Comparison of ENCODE assay signal across 8 cellular contexts in genomic region chr3:143084856-143085731, GRCh38. TPM values are rescaled to one million over a fixed set of nuclear protein-coding genes. Genes with fewer than 3 reads are reported as not detected.
DNase-seq lines count a peak whose midpoint lies in the region; ATAC-seq and TF ChIP-seq lines count a peak whose summit lies in the region.

No MANE protein-coding gene starts in this region.

- peak overlapping the region; percentile 4 for H3K4me3 Mint-ChIP-seq in stimulated activated effector memory CD8-positive, alpha-beta T cell treated with anti-CD3 and anti-CD28 coated beads, Interleukin-12 subunit alpha, Interleukin-12 subunit beta, amount 100 ng/mL, for 72 hours
- no peak overlapping the region for H3K4me3 Mint-ChIP-seq in CD8-positive, alpha-beta T cell

- WGBS in mammary epithelial cell (ENCODE audit: low coverage, missing lambda C conversion rate), result 92% methylated on average over 13 of the region's 17 CpGs

- peaks cover 28% of the 10 kb centered on the region for H3K4me1 Mint-ChIP-seq in stimulated activated effector memory CD8-positive, alpha-beta T cell treated with anti-CD3 and anti-CD28 coated beads, Interleukin-12 subunit alpha, Interleukin-12 subunit beta, amount 100 ng/mL, for 72 hours
- H3K4me1 Mint-ChIP-seq in CD8-positive, alpha-beta T cell (ENCODE audit: low read depth), result no peaks in the 10 kb centered on the region

- H3K27me3 Mint-ChIP-seq in CD8-positive, alpha-beta T cell (ENCODE audit: low read depth), result peaks cover 3% of the 10 kb centered on the region

- DNase-seq in mammary epithelial cell (peak; percentile 34), NCI-H1105 (lab: John Stamatoyannopoulos, UW) (no peak)
- no peak for DNase-seq in stimulated activated effector memory CD8-positive, alpha-beta T cell treated with anti-CD3 and anti-CD28 coated beads, Interleukin-12 subunit alpha, Interleukin-12 subunit beta, amount 100 ng/mL, for 72 hours (ENCODE audit: low spot score in 2 of 2)
- DNase-seq in CD8-positive, alpha-beta T cell, result no peak

- H3K4me2 ChIP-seq in BLaER1 (peak overlapping the region; percentile 22; the same call in 1 of the 2 replicates), mammary epithelial cell (ENCODE audit: insufficient read depth, low read depth, low read length) (no peak overlapping the region)

- H4K20me1 ChIP-seq in BLaER1 (no peaks in the 10 kb centered on the region), mammary epithelial cell (ENCODE audit: insufficient read depth, low read length) (no peaks in the 10 kb centered on the region)

- ATAC-seq in GM19463 (IDR thresholded peaks at IDR 0.05; ENCODE audit: unreplicated experiment) (peak; percentile 32), HG03575 (IDR thresholded peaks at IDR 0.05; ENCODE audit: extremely low read depth, insufficient number of reproducible peaks, low FRiP score, unreplicated experiment) (peak; percentile 39), GM21528 (IDR thresholded peaks at IDR 0.05; ENCODE audit: low FRiP score, unreplicated experiment) (no peak)
- ATAC-seq in stimulated activated effector memory CD8-positive, alpha-beta T cell treated with anti-CD3 and anti-CD28 coated beads, Interleukin-12 subunit alpha, Interleukin-12 subunit beta, amount 100 ng/mL, for 72 hours, result peak; percentile 19
- no peak for ATAC-seq in CD8-positive, alpha-beta T cell

- in situ Hi-C loops in mammary epithelial cell (cut with MboI; ENCODE audit: low sequenced_read_pairs in 2 of 2), result no loop called here

- dilution Hi-C loops in mammary epithelial cell (cut with HindIII; ENCODE audit: low sequenced_read_pairs), result no loop called here

- H3K9me3 ChIP-seq in BLaER1 (peaks cover 20% of the 10 kb centered on the region), mammary epithelial cell (replicated peaks; ENCODE audit: insufficient read depth, low read length) (no peaks in the 10 kb centered on the region)
- no peaks in the 10 kb centered on the region for H3K9me3 ChIP-seq in CD8-positive, alpha-beta T cell (ENCODE audit: low read length)

- H3K27ac ChIP-seq in BLaER1 (no peak overlapping the region), mammary epithelial cell (ENCODE audit: insufficient read depth, low read depth, low read length) (no peak overlapping the region)
- no peak overlapping the region for H3K27ac ChIP-seq in CD8-positive, alpha-beta T cell (ENCODE audit: low read depth, low read length)

- no TSS peak for BruUV-seq in mammary epithelial cell (replicated peaks; lab: Mats Ljungman, UMichigan)

- no peak overlapping the region for H3K27ac Mint-ChIP-seq in stimulated activated effector memory CD8-positive, alpha-beta T cell treated with anti-CD3 and anti-CD28 coated beads, Interleukin-12 subunit alpha, Interleukin-12 subunit beta, amount 100 ng/mL, for 72 hours
- no peak overlapping the region for H3K27ac Mint-ChIP-seq in CD8-positive, alpha-beta T cell

- no peaks in the 10 kb centered on the region for H3K9me3 Mint-ChIP-seq in stimulated activated effector memory CD8-positive, alpha-beta T cell treated with anti-CD3 and anti-CD28 coated beads, Interleukin-12 subunit alpha, Interleukin-12 subunit beta, amount 100 ng/mL, for 72 hours
- H3K9me3 Mint-ChIP-seq in CD8-positive, alpha-beta T cell, result no peaks in the 10 kb centered on the region

- no peak for TF ChIP-seq CTCF in mammary epithelial cell (conservative IDR thresholded peaks at IDR 0.05 in 1 of 2, IDR thresholded peaks at IDR 0.05 in 1 of 2; ENCODE audit: extremely low read depth in 1 of 2, insufficient read depth in 1 of 2, low read depth in 1 of 2, low read length in 2 of 2)
- TF ChIP-seq CTCF in CD8-positive, alpha-beta T cell (IDR thresholded peaks at IDR 0.05), result no peak

- no peaks in the 10 kb centered on the region for H3K36me3 Mint-ChIP-seq in stimulated activated effector memory CD8-positive, alpha-beta T cell treated with anti-CD3 and anti-CD28 coated beads, Interleukin-12 subunit alpha, Interleukin-12 subunit beta, amount 100 ng/mL, for 72 hours
- no peaks in the 10 kb centered on the region for H3K36me3 Mint-ChIP-seq in CD8-positive, alpha-beta T cell

- H3K27me3 ChIP-seq in BLaER1, result no peaks in the 10 kb centered on the region
- H3K27me3 ChIP-seq in mammary epithelial cell (ENCODE audit: insufficient read depth, low read length), result no peaks in the 10 kb centered on the region
- no peaks in the 10 kb centered on the region for H3K27me3 ChIP-seq in CD8-positive, alpha-beta T cell (ENCODE audit: insufficient read depth, low read length)

- no peaks in the 10 kb centered on the region for H3K36me3 ChIP-seq in BLaER1
- no peaks in the 10 kb centered on the region for H3K36me3 ChIP-seq in mammary epithelial cell (ENCODE audit: insufficient read depth, low read length)
- H3K36me3 ChIP-seq in CD8-positive, alpha-beta T cell (ENCODE audit: insufficient read depth, low read length), result no peaks in the 10 kb centered on the region

- CTCF ChIA-PET in mammary epithelial cell (lab: Charles Lee; ENCODE audit: low non-redundant PET), result no interaction called here
- CTCF ChIA-PET in CD8-positive, alpha-beta T cell (lab: Charles Lee), result no interaction called here

- H2AFZ ChIP-seq in mammary epithelial cell (ENCODE audit: low read depth, low read length), result peak overlapping the region; percentile 53

- H3K79me2 ChIP-seq in mammary epithelial cell (ENCODE audit: insufficient read depth, low read length), result no peaks in the 10 kb centered on the region

- H3K9ac ChIP-seq in BLaER1 (no peak overlapping the region), mammary epithelial cell (ENCODE audit: insufficient read depth, low read length) (no peak overlapping the region)

- H3K4me1 ChIP-seq in BLaER1 (peaks cover 8% of the 10 kb centered on the region), mammary epithelial cell (ENCODE audit: insufficient read depth, low read length) (no peaks in the 10 kb centered on the region)
- no peaks in the 10 kb centered on the region for H3K4me1 ChIP-seq in CD8-positive, alpha-beta T cell (ENCODE audit: insufficient read depth, low read length)

- no peak overlapping the region for H3K4me3 ChIP-seq in BLaER1
- no peak overlapping the region for H3K4me3 ChIP-seq in mammary epithelial cell (replicated peaks in 1 of 3; ENCODE audit: insufficient read depth in 1 of 3, low read depth in 2 of 3, low read length in 3 of 3)
- no peak overlapping the region for H3K4me3 ChIP-seq in CD8-positive, alpha-beta T cell (ENCODE audit: low read depth, low read length)

- POLR2A ChIA-PET in CD8-positive, alpha-beta T cell (lab: Charles Lee), result interaction anchor here (0.6 kb wide), 1 partner anchor 84 kb away, joined by 3 read pairs; no protein-coding TSS in a partner anchor

- intact Hi-C loops in mammary epithelial cell (cut with micrococcal nuclease), result no loop called here
- intact Hi-C loops in CD8-positive, alpha-beta T cell (cut with DNase I, micrococcal nuclease), result no loop called here

RNA-seq across cellular contexts. Expression of gene CHST2, which starts 34.5 kb away (rescaled TPM):
- 10 to 100 TPM; 12.4 to 17.0 TPM for total RNA-seq in mammary epithelial cell
- 2.9 TPM for polyA plus RNA-seq in mammary epithelial cell
- 0.26 TPM for polyA minus RNA-seq in mammary epithelial cell
- 1 to 10 TPM; 2.5 to 2.7 TPM for total RNA-seq in CD8-positive, alpha-beta T cell

Comparison
In these comparisons a context has a peak if more than half of its experiments do, and no peak if none do; other contexts are left out.
1. ATAC-seq: peak in GM19463 (single experiment), HG03575 (single experiment) and stimulated activated effector memory CD8-positive, alpha-beta T cell treated with anti-CD3 and anti-CD28 coated beads, Interleukin-12 subunit alpha, Interleukin-12 subunit beta, amount 100 ng/mL, for 72 hours (single experiment); none in CD8-positive, alpha-beta T cell (single experiment) and GM21528 (single experiment).